Comparison of ENCODE assay signal across 1 cellular context in the genomic region with DNA sequence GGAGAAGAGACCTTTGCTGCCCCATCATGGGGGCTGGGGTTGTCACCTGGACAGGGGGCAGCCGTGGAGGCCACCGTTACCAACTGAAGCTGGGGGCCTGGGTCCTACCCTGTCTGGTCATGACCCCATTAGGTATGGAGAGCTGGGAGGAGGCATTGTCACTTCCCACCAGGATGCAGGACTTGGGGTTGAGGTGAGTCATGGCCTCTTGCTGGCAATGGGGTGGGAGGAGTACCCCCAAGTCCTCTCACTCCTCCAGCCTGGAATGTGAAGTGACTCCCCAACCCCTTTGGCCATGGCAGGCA.
TF ChIP-seq lines count a peak whose summit lies in the region.

No MANE protein-coding gene starts in this region.

TF ChIP-seq in H1, 55 proteins besides CTCF, POLR2A, EP300 and RAD21:
- TF ChIP-seq CTBP2 (IDR thresholded peaks at IDR 0.05; ENCODE audit: borderline replicate concordance, insufficient read depth, insufficient read length, low read length), result no peak
- TF ChIP-seq MAFK (IDR thresholded peaks at IDR 0.05; ENCODE audit: low read depth, low read length), result no peak
- TF ChIP-seq TAF1 (IDR thresholded peaks at IDR 0.05; ENCODE audit: low read depth, low read length), result no peak
- TF ChIP-seq PHF8 (conservative IDR thresholded peaks at IDR 0.05; ENCODE audit: low read depth, low read length), result no peak
- no peak for TF ChIP-seq SUZ12 (IDR thresholded peaks at IDR 0.05; ENCODE audit: low read length)
- TF ChIP-seq SIX5 (IDR thresholded peaks at IDR 0.05; ENCODE audit: low read depth, low read length), result no peak
- TF ChIP-seq RXRA (IDR thresholded peaks at IDR 0.05; ENCODE audit: insufficient read depth, low read depth, low read length), result no peak
- TF ChIP-seq CEBPB (IDR thresholded peaks at IDR 0.05; ENCODE audit: low read depth, low read length), result no peak
- no peak for TF ChIP-seq RNF2 (IDR thresholded peaks at IDR 0.05; ENCODE audit: borderline replicate concordance, low read depth, low read length, missing control alignments, poor library complexity, severe bottlenecking)
- TF ChIP-seq NRF1 (IDR thresholded peaks at IDR 0.05; ENCODE audit: low read depth, low read length), result no peak
- no peak for TF ChIP-seq CHD1 (IDR thresholded peaks at IDR 0.05; ENCODE audit: low read depth, low read length)
- TF ChIP-seq BRCA1 (IDR thresholded peaks at IDR 0.05; ENCODE audit: low read depth, low read length), result no peak
- TF ChIP-seq, protein P1, sequence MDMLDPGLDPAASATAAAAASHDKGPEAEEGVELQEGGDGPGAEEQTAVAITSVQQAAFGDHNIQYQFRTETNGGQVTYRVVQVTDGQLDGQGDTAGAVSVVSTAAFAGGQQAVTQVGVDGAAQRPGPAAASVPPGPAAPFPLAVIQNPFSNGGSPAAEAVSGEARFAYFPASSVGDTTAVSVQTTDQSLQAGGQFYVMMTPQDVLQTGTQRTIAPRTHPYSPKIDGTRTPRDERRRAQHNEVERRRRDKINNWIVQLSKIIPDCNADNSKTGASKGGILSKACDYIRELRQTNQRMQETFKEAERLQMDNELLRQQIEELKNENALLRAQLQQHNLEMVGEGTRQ (IDR thresholded peaks at IDR 0.05; ENCODE audit: low read length), result no peak
- TF ChIP-seq, protein P2, sequence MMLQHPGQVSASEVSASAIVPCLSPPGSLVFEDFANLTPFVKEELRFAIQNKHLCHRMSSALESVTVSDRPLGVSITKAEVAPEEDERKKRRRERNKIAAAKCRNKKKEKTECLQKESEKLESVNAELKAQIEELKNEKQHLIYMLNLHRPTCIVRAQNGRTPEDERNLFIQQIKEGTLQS (IDR thresholded peaks at IDR 0.05; ENCODE audit: insufficient read depth, low read depth, low read length), result no peak
- no peak for TF ChIP-seq JUN (IDR thresholded peaks at IDR 0.05; ENCODE audit: low read depth, low read length)
- no peak for TF ChIP-seq ZNF274 (IDR thresholded peaks at IDR 0.05; ENCODE audit: borderline replicate concordance, extremely low read depth, low read length)
- no peak for TF ChIP-seq KDM4A (IDR thresholded peaks at IDR 0.05; ENCODE audit: low read depth, low read length, severe bottlenecking)
